ENCODE assay signal across 12 cellular contexts in the genomic region with DNA sequence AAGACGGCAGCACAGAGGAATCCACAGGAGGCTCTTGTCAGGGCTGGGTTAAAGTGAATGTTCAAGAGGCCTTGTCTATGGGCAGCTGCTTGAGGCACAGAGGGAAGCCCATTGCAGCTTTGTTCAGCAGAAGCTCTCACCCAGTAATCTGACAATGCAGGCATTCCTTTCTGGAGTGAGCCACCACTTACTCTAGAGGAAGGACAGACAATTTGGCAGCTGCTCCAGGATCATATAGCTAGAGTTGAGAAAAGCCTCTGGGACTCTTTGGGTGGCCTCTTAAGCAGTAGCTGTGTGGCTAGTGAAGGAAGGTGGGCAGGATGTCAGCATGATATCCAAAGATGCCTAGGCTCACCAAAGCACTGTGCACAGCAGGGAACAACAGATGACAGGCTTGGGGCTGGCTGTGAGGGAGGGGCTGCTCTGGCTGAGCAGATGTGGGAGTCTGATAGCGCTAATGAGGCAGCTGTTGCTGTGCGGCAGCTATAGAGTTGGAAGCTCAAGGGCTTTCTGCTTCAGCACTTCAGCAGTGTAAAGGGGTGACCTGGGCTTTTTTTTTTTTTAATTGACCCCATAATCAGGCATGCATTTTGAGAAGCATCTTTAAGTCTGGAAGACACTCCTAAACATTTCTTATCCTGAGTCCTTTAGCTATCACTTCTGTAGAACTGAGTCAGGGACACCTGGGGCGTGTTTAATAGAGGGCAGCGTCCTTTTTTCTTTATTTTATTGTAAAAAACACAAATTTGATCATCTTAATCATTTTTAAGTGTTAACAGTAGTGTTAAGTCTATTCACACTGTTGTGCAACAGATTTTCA. TPM values are rescaled to one million over a fixed set of nuclear protein-coding genes. Genes with fewer than 3 reads are reported as not detected.
DNase-seq lines count a peak whose midpoint lies in the region; ATAC-seq and TF ChIP-seq lines count a peak whose summit lies in the region.
"Had no signal": no experiment of that assay in that cellular context is flagged by ENCODE, and none has a peak within 500 bp of the region (broad histone marks: within the 10 kb centered on the region; RNA-seq: fewer than 3 reads in every experiment).

No MANE protein-coding gene starts in this region.

- H3K4me1 ChIP-seq in cardiac muscle cell (ENCODE audit: low read depth): peaks cover 13% of the 10 kb centered on the region
- H3K4me1 ChIP-seq in left ventricle myocardium inferior: peaks cover 8% of the 10 kb centered on the region
- peaks cover 21% of the 10 kb centered on the region for H3K4me1 ChIP-seq in foreskin keratinocyte
- H3K4me1 ChIP-seq: lower lobe of right lung had no signal

- intact Hi-C loops in left ventricle myocardium inferior (cut with micrococcal nuclease): no loop called here

- no peaks in the 10 kb centered on the region for H3K9me3 ChIP-seq in cardiac muscle cell (ENCODE audit: low read depth)
- H3K9me3 ChIP-seq in left ventricle myocardium inferior (replicated peaks): no peaks in the 10 kb centered on the region
- H3K9me3 ChIP-seq: lower lobe of right lung had no signal

- H3K36me3 ChIP-seq in cardiac muscle cell (peaks cover 30% of the 10 kb centered on the region), left ventricle myocardium inferior (peaks cover 90% of the 10 kb centered on the region)

- DNase-seq in cardiac muscle cell (ENCODE audit: low read depth in 1 of 2, low spot score in 1 of 2): peak in 1 of 2 donors; percentile 52
- DNase-seq in left ventricle myocardium inferior: no peak
- peak; percentile 96 for DNase-seq in NCI-H69 (lab: John Stamatoyannopoulos, UW)
- peak; percentile 23 for DNase-seq in choroid plexus epithelial cell (ENCODE audit: low read depth)
- DNase-seq in activated effector memory CD4-positive, alpha-beta T cell treated with anti-CD3 and anti-CD28 coated beads, Interleukin-2, amount 50 U/mL, for 16 hours: no peak
- DNase-seq in foreskin keratinocyte: no peak
- no peak for DNase-seq in CD1c-positive myeloid dendritic cell (ENCODE audit: extremely low spot score)
- DNase-seq: activated T-cell treated with anti-CD3 and anti-CD28 coated beads, Interleukin-2, amount 50 U/mL, for 4 hours; lower lobe of right lung; NCI-H2081 treated with DMSO at 0.1 percent for 48 hours; Right ventricle myocardium superior had no signal

- H3K27ac ChIP-seq in cardiac muscle cell (peak overlapping the region; percentile 61), left ventricle myocardium inferior (replicated peaks) (no peak overlapping the region), foreskin keratinocyte (no peak overlapping the region)
- H3K27ac ChIP-seq: lower lobe of right lung had no signal

- H3K27me3 ChIP-seq in cardiac muscle cell (no peaks in the 10 kb centered on the region), left ventricle myocardium inferior (ENCODE audit: low read depth) (no peaks in the 10 kb centered on the region), foreskin keratinocyte (no peaks in the 10 kb centered on the region)

- no peak for ATAC-seq in foreskin keratinocyte
- ATAC-seq in GM21515 (IDR thresholded peaks at IDR 0.05; ENCODE audit: unreplicated experiment): no peak
- ATAC-seq: activated T-cell treated with anti-CD3 and anti-CD28 coated beads, Interleukin-2, amount 50 U/mL, for 4 hours; lower lobe of right lung had no signal

- H3K4me3 ChIP-seq in cardiac muscle cell (no peak overlapping the region), left ventricle myocardium inferior (no peak overlapping the region), choroid plexus epithelial cell (ENCODE audit: low read depth, low read length) (no peak overlapping the region)
- H3K4me3 ChIP-seq: lower lobe of right lung had no signal

- TF ChIP-seq CTCF in cardiac muscle cell (IDR thresholded peaks at IDR 0.05; ENCODE audit: low read depth, low read length) (no peak), left ventricle myocardium inferior (IDR thresholded peaks at IDR 0.05; ENCODE audit: borderline replicate concordance) (no peak), choroid plexus epithelial cell (conservative IDR thresholded peaks at IDR 0.05; ENCODE audit: low read depth, low read length) (no peak), foreskin keratinocyte (conservative IDR thresholded peaks at IDR 0.05) (no peak)

RNA-seq across cellular contexts. Expression of a gene that starts 27.2 kb away (rescaled TPM):
- total RNA-seq in cardiac muscle cell (40.7 and 53.3 TPM in 2 replicates), left ventricle myocardium inferior (34.4 TPM), foreskin keratinocyte (37.8 and 43.0 TPM in 2 replicates)
- polyA plus RNA-seq in cardiac muscle cell (41.2 and 42.5 TPM in 2 replicates), foreskin keratinocyte (19.7 and 21.0 TPM in 2 replicates)

RNA-seq across cellular contexts. Expression of a gene that starts 39.5 kb away (rescaled TPM):
- total RNA-seq in cardiac muscle cell (48.5 and 81.0 TPM in 2 replicates), left ventricle myocardium inferior (28.1 TPM), foreskin keratinocyte (24.8 and 27.4 TPM in 2 replicates)
- polyA plus RNA-seq in cardiac muscle cell (82.5 and 99.2 TPM in 2 replicates), foreskin keratinocyte (45.7 and 48.9 TPM in 2 replicates)

Comparison
In these comparisons a context has a peak if more than half of its experiments do, and no peak if none do; other contexts are left out.
1. DNase-seq: peak in NCI-H69 (single experiment) and choroid plexus epithelial cell (single experiment); none in left ventricle myocardium inferior (single experiment), activated effector memory CD4-positive, alpha-beta T cell treated with anti-CD3 and anti-CD28 coated beads, Interleukin-2, amount 50 U/mL, for 16 hours (single experiment), foreskin keratinocyte (0 of 2) and CD1c-positive myeloid dendritic cell (single experiment).